ENCODE assay signal across 17 cellular contexts in the genomic region with DNA sequence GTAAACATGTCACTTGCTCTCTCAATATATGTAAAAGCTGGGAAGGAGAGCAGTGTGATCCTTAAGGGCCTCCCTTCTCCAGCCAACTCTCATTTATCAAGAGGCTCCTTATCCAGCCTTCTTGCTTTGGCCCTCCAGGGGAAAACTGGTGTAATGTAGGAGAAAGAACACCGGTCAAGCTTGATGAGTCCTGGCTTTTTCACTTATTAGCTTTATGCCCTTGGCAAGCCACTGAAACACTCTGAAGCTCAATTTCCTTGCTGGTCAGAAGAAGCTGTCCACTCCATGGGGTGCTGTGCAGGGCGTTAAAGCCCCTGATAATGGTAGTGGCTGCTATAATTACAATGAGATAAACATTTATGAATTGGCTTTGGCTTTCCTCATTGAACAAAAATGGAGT.
"Had no signal": no experiment of that assay in that cellular context is flagged by ENCODE, and none has a peak within 500 bp of the region (broad histone marks: within the 10 kb centered on the region; RNA-seq: fewer than 3 reads in every experiment).

No MANE protein-coding gene starts in this region.

- H3K4me1 Mint-ChIP-seq: activated naive CD4-positive, alpha-beta T cell treated with anti-CD3 and anti-CD28 coated beads, Interleukin-2, amount 10 ng/mL, durations not matched to agents 7 days and 5 days; activated T-helper 17 cell treated with anti-CD3 and anti-CD28 coated beads, Interleukin-2, amount 50 U/mL, for 72 hours; naive thymus-derived CD4-positive, alpha-beta T cell had no signal

- H3K4me3 Mint-ChIP-seq: activated naive CD4-positive, alpha-beta T cell treated with anti-CD3 and anti-CD28 coated beads, Interleukin-2, amount 10 ng/mL, durations not matched to agents 7 days and 5 days; activated T-helper 17 cell treated with anti-CD3 and anti-CD28 coated beads, Interleukin-2, amount 50 U/mL, for 72 hours; naive thymus-derived CD4-positive, alpha-beta T cell; stimulated activated naive CD8-positive, alpha-beta T cell treated with anti-CD3 and anti-CD28 coated beads, Interleukin-15, Interleukin-2, amounts not matched to agents 100 ng/mL and 50 ng/mL, for 24 hours; T-helper 1 cell treated with Interleukin-12 subunit alpha and Interleukin-12 subunit beta and Interleukin-4 antibody, amounts not matched to agents 30 μg/mL and 1 μg/mL, for 36 hours had no signal

- H3K36me3 Mint-ChIP-seq: activated naive CD4-positive, alpha-beta T cell treated with anti-CD3 and anti-CD28 coated beads, Interleukin-2, amount 10 ng/mL, durations not matched to agents 7 days and 5 days; naive thymus-derived CD4-positive, alpha-beta T cell had no signal

- H3K9ac ChIP-seq: parathyroid adenoma had no signal

- ATAC-seq: activated T-helper 17 cell treated with anti-CD3 and anti-CD28 coated beads, Interleukin-2, amount 50 U/mL, for 72 hours; left cardiac atrium; naive thymus-derived CD4-positive, alpha-beta T cell had no signal

- DNase-seq: activated CD4-positive, alpha-beta T cell treated with anti-CD3 and anti-CD28 coated beads, Interleukin-2, amount 50 U/mL, for 48 hours; activated naive CD4-positive, alpha-beta T cell treated with anti-CD3 and anti-CD28 coated beads, Interleukin-2, amount 10 ng/mL, durations not matched to agents 7 days and 5 days; adrenal gland; caudate nucleus; cortex of kidney; effector memory CD4-positive, alpha-beta T cell; foreskin melanocyte; left cardiac atrium; naive thymus-derived CD4-positive, alpha-beta T cell; retina; stimulated activated CD4-positive, alpha-beta T cell treated with anti-CD3 and anti-CD28 coated beads, Interleukin-4, amount 100 ng/mL, for 24 hours; WERI-Rb-1 had no signal

- H3K9me3 ChIP-seq: adrenal gland had no signal

- H3K4me1 ChIP-seq: parathyroid adenoma had no signal

- H3K27ac ChIP-seq: adrenal gland, parathyroid adenoma, skin epidermis, WERI-Rb-1 had no signal

- H3K27ac Mint-ChIP-seq: activated naive CD4-positive, alpha-beta T cell treated with anti-CD3 and anti-CD28 coated beads, Interleukin-2, amount 10 ng/mL, durations not matched to agents 7 days and 5 days; activated T-helper 17 cell treated with anti-CD3 and anti-CD28 coated beads, Interleukin-2, amount 50 U/mL, for 72 hours; naive thymus-derived CD4-positive, alpha-beta T cell; stimulated activated naive CD8-positive, alpha-beta T cell treated with anti-CD3 and anti-CD28 coated beads, Interleukin-15, Interleukin-2, amounts not matched to agents 100 ng/mL and 50 ng/mL, for 24 hours; T-helper 1 cell treated with Interleukin-12 subunit alpha and Interleukin-12 subunit beta and Interleukin-4 antibody, amounts not matched to agents 30 μg/mL and 1 μg/mL, for 36 hours had no signal

- H3K9me3 Mint-ChIP-seq: activated naive CD4-positive, alpha-beta T cell treated with anti-CD3 and anti-CD28 coated beads, Interleukin-2, amount 10 ng/mL, durations not matched to agents 7 days and 5 days; activated T-helper 17 cell treated with anti-CD3 and anti-CD28 coated beads, Interleukin-2, amount 50 U/mL, for 72 hours; stimulated activated naive CD8-positive, alpha-beta T cell treated with anti-CD3 and anti-CD28 coated beads, Interleukin-15, Interleukin-2, amounts not matched to agents 100 ng/mL and 50 ng/mL, for 24 hours; T-helper 1 cell treated with Interleukin-12 subunit alpha and Interleukin-12 subunit beta and Interleukin-4 antibody, amounts not matched to agents 30 μg/mL and 1 μg/mL, for 36 hours had no signal

- H3K36me3 ChIP-seq: adrenal gland, WERI-Rb-1 had no signal

- H2AFZ ChIP-seq: parathyroid adenoma had no signal

- H3K79me2 ChIP-seq: parathyroid adenoma had no signal

- H3K4me3 ChIP-seq: adrenal gland, skin epidermis had no signal

- H3K27me3 ChIP-seq: adrenal gland had no signal
